Comparison of ENCODE assay signal across 1 cellular context in the genomic region with DNA sequence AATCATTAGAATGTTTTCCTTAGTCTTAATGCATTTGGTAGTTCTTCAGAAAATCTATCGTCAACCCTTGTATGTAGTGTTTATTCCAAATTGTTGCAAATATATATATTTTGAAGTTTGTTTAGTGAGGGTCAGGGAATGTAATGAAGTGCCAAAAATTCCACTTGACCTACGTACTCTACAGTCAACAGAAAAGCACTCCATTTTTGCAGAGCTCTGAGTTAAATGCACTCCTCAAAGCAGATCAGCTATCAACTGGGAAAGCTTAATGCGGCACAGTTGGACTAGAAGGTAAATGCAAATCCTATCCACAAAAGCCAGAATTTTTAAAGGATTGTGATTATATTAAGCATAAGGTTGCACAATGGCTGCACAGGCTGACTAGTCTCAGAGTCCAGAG.
TF ChIP-seq lines count a peak whose summit lies in the region.

No MANE protein-coding gene starts in this region.

TF ChIP-seq in IMR-90, 13 proteins besides CTCF, POLR2A, EP300 and RAD21:
- TF ChIP-seq MAZ (IDR thresholded peaks at IDR 0.05; ENCODE audit: borderline replicate concordance, low read depth, low read length), result no peak
- TF ChIP-seq, protein P1, sequence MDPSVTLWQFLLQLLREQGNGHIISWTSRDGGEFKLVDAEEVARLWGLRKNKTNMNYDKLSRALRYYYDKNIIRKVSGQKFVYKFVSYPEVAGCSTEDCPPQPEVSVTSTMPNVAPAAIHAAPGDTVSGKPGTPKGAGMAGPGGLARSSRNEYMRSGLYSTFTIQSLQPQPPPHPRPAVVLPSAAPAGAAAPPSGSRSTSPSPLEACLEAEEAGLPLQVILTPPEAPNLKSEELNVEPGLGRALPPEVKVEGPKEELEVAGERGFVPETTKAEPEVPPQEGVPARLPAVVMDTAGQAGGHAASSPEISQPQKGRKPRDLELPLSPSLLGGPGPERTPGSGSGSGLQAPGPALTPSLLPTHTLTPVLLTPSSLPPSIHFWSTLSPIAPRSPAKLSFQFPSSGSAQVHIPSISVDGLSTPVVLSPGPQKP (IDR thresholded peaks at IDR 0.05; ENCODE audit: borderline replicate concordance, low read depth, low read length), result no peak
- TF ChIP-seq RCOR1 (IDR thresholded peaks at IDR 0.05; ENCODE audit: insufficient replicate concordance, low read length), result no peak
- peak; percentile 79 for TF ChIP-seq CEBPB (IDR thresholded peaks at IDR 0.05; ENCODE audit: low read depth, low read length)
